1 cellular context compared by ENCODE assay signal in genomic region chr6:70997379-70997778, GRCh38.
TF ChIP-seq lines count a peak whose summit lies in the region.

No MANE protein-coding gene starts in this region.

TF ChIP-seq in H1, 55 proteins besides CTCF, POLR2A, EP300 and RAD21:
- TF ChIP-seq ATF3 (IDR thresholded peaks at IDR 0.05; ENCODE audit: insufficient read depth, low read depth, low read length) (no peak), HDAC2 (IDR thresholded peaks at IDR 0.05; ENCODE audit: borderline replicate concordance in 1 of 2, low read depth in 2 of 2, low read length in 2 of 2) (no peak), SIX5 (IDR thresholded peaks at IDR 0.05; ENCODE audit: low read depth, low read length) (no peak), TAF7 (optimal IDR thresholded peaks at IDR 0.05; ENCODE audit: borderline replicate concordance, low read depth, low read length) (no peak), SP1 (IDR thresholded peaks at IDR 0.05; ENCODE audit: low read depth, low read length) (no peak)
TF ChIP-seq in H1: peak in this region for 0.
